12 cellular contexts compared by ENCODE assay signal in genomic region chr2:101327863-101328394, GRCh38. TPM values are rescaled to one million over a fixed set of nuclear protein-coding genes. Genes with fewer than 3 reads are reported as not detected.
A peak's percentile ranks its signal among the peaks of the same experiment; 100 is the strongest.
DNase-seq lines count a peak whose midpoint lies in the region; ATAC-seq, FAIRE-seq and TF ChIP-seq lines count a peak whose summit lies in the region.
"Had no signal": no experiment of that assay in that cellular context is flagged by ENCODE, and none has a peak within 500 bp of the region (broad histone marks: within the 10 kb centered on the region; RNA-seq: fewer than 3 reads in every experiment).

No MANE protein-coding gene starts in this region.

- TF ChIP-seq RAD21 in HCT116 (IDR thresholded peaks at IDR 0.05; ENCODE audit: low read depth) (no peak), K562 (CRISPR knock-in tag; conservative IDR thresholded peaks at IDR 0.05 in 1 of 2, IDR thresholded peaks at IDR 0.05 in 1 of 2) (no peak)

- H3K27ac Mint-ChIP-seq in CD4-positive, alpha-beta T cell = no peak overlapping the region
- H3K27ac Mint-ChIP-seq: activated T-cell treated with anti-CD3 and anti-CD28 coated beads, Interleukin-2, amount 50 U/mL, for 72 hours; nephron had no signal

- H3K36me3 ChIP-seq in HCT116 (ENCODE audit: control insufficient read depth in 1 of 2, insufficient read depth in 2 of 2, low read length in 2 of 2) (no peaks in the 10 kb centered on the region), K562 (ENCODE audit: control insufficient read depth, insufficient read depth, low read length) (no peaks in the 10 kb centered on the region)
- H3K36me3 ChIP-seq: SJSA1 had no signal

- no peaks in the 10 kb centered on the region for H3K9me1 ChIP-seq in K562 (ENCODE audit: control insufficient read depth, insufficient read depth, low read length)

- H2AFZ ChIP-seq in HCT116 (ENCODE audit: low read depth, low read length, poor library complexity, severe bottlenecking) (peak overlapping the region; percentile 68), K562 (ENCODE audit: low read depth, low read length) (peak overlapping the region; percentile 57; the same call in 1 of the 2 replicates)

- RAD21 ChIA-PET in HCT116 (lab: Charles Lee; ENCODE audit: low non-redundant PET in 1 of 2, low total read pairs in 2 of 2, uncharacterized antibody in 2 of 2, unreplicated experiment in 2 of 2) = no interaction called here

- CTCF ChIA-PET in CD4-positive, alpha-beta T cell (lab: Charles Lee) = interaction anchor here (0.8 to 5.5 kb wide), 2 partner anchors 14 to 19 kb away, joined by 3 to 31 read pairs; partner anchors contain the start of gene RNF149
- CTCF ChIA-PET in HCT116 (lab: Charles Lee) = interaction anchor here (0.9 kb wide), 1 partner anchor 14 kb away, joined by 7 read pairs; no protein-coding TSS in a partner anchor
- CTCF ChIA-PET in K562 (lab: Yijun Ruan, JAX; ENCODE audit: low intra/inter-chr PET ratio) = no interaction called here

- TF ChIP-seq EP300 in K562 (IDR thresholded peaks at IDR 0.05; ENCODE audit: low read length) = no peak

- H3K9ac ChIP-seq in HCT116 (ENCODE audit: low read length) (no peak overlapping the region), K562 (ENCODE audit: insufficient read depth in 1 of 2, low read depth in 2 of 2, low read length in 2 of 2) (no peak overlapping the region)

- in situ Hi-C loops in K562 (cut with MboI) = no loop called here

- no peaks in the 10 kb centered on the region for H3K27me3 ChIP-seq in CD4-positive, alpha-beta T cell (ENCODE audit: control insufficient read depth, insufficient read depth, low read length)
- no peaks in the 10 kb centered on the region for H3K27me3 ChIP-seq in HCT116 (ENCODE audit: insufficient read depth, low read length)
- H3K27me3 ChIP-seq in K562 (ENCODE audit: control insufficient read depth in 2 of 2, insufficient read depth in 2 of 2, low read length in 2 of 2) = peaks cover 11 to 26% of the 10 kb centered on the region in 2 experiments
- no peaks in the 10 kb centered on the region for H3K27me3 ChIP-seq in dorsolateral prefrontal cortex
- H3K27me3 ChIP-seq: SJSA1 had no signal

- BruUV-seq in HCT116 (replicated peaks; lab: Mats Ljungman, UMichigan) (no TSS peak), K562 (replicated peaks; lab: Mats Ljungman, UMichigan) (no TSS peak)

- FAIRE-seq in K562 (lab: Jason Lieb, UNC) = no peak

- DNase-seq in CD4-positive, alpha-beta T cell = no peak
- DNase-seq in HCT116 (ENCODE audit: low read depth, low spot score) = peak; percentile 67
- no peak for DNase-seq in K562 (ENCODE audit: extremely low read depth in 1 of 4, low spot score in 3 of 4)
- peak; percentile 82 for DNase-seq in mucosa of gallbladder (ENCODE audit: low spot score)
- DNase-seq in stimulated activated CD4-positive, alpha-beta T cell treated with anti-CD3 and anti-CD28 coated beads, Interleukin-4, amount 100 ng/mL, for 1 hour = no peak
- no peak for DNase-seq in dorsolateral prefrontal cortex
- no peak for DNase-seq in D341Med (ENCODE audit: low spot score)
- DNase-seq: effector CD8-positive, alpha-beta T cell had no signal

- intact Hi-C loops in CD4-positive, alpha-beta T cell (cut with DNase I, micrococcal nuclease) = loop anchor here (1.0 to 2.0 kb wide), 3 partner anchors 15 to 21 kb away; no protein-coding TSS in a partner anchor
- intact Hi-C loops in HCT116 (cut with micrococcal nuclease) = no loop called here
- intact Hi-C loops in K562 (cut with micrococcal nuclease) = no loop called here
- intact Hi-C loops in dorsolateral prefrontal cortex (cut with DNase I) = no loop called here

- peaks cover 21% of the 10 kb centered on the region for H3K4me1 Mint-ChIP-seq in CD4-positive, alpha-beta T cell (ENCODE audit: low read depth)
- H3K4me1 Mint-ChIP-seq: nephron had no signal

- H3K36me3 Mint-ChIP-seq in CD4-positive, alpha-beta T cell (ENCODE audit: low read depth) = no peaks in the 10 kb centered on the region

- H3K9me2 ChIP-seq in HCT116 (ENCODE audit: insufficient read depth) = no peaks in the 10 kb centered on the region

- TF ChIP-seq POLR2A in HCT116 (IDR thresholded peaks at IDR 0.05; ENCODE audit: borderline replicate concordance, extremely low read depth, insufficient read depth, insufficient read length) (no peak), K562 (conservative IDR thresholded peaks at IDR 0.05) (no peak)

- H3K27ac ChIP-seq in CD4-positive, alpha-beta T cell (ENCODE audit: low read depth, low read length) = peak overlapping the region; percentile 51
- no peak overlapping the region for H3K27ac ChIP-seq in HCT116 (ENCODE audit: low read depth, low read length)
- H3K27ac ChIP-seq in K562 (ENCODE audit: extremely low read depth, low read depth, low read length) = no peak overlapping the region
- H3K27ac ChIP-seq in dorsolateral prefrontal cortex = peak overlapping the region in 9 of 59 donors; percentile 0 to 46 (median 29)
- H3K27ac ChIP-seq: SJSA1 had no signal

- H3K9me3 ChIP-seq in CD4-positive, alpha-beta T cell (ENCODE audit: control insufficient read depth, low read length) = no peaks in the 10 kb centered on the region
- H3K9me3 ChIP-seq in HCT116 (ENCODE audit: control insufficient read depth in 1 of 2, insufficient read depth in 1 of 2, low read depth in 1 of 2, low read length in 2 of 2) = peaks cover 0 to 7% of the 10 kb centered on the region in 2 experiments; a peak in 2 of 4 replicates
- peaks cover 4% of the 10 kb centered on the region; the same call in 1 of the 2 replicates for H3K9me3 ChIP-seq in K562 (replicated peaks; ENCODE audit: control insufficient read depth, insufficient read depth, low read depth, low read length)

- no peak for ATAC-seq in CD4-positive, alpha-beta T cell (ENCODE audit: poor library complexity)
- peak; percentile 53 for ATAC-seq in HCT116
- no peak for ATAC-seq in K562
- no peak for ATAC-seq in GM21825 (IDR thresholded peaks at IDR 0.05; ENCODE audit: unreplicated experiment)

- POLR2A ChIA-PET in CD4-positive, alpha-beta T cell (lab: Charles Lee) = interaction anchor here (0.7 to 4.9 kb wide), 21 partner anchors 12 to 389 kb away, joined by 3 to 79 read pairs (median 4); partner anchors contain the start of genes CNOT11, CREG2, RNF149 and RPL31
- POLR2A ChIA-PET in HCT116 (lab: Charles Lee) = interaction anchor here (1.1 kb wide), 1 partner anchor 19 kb away, joined by 4 read pairs; the partner anchor contains the start of gene RNF149
- POLR2A ChIA-PET in K562 (lab: Yijun Ruan, JAX) = no interaction called here

- H3K4me2 ChIP-seq in HCT116 (ENCODE audit: low read length) (peak overlapping the region; percentile 50), K562 (ENCODE audit: insufficient read depth, low read length) (0 out of 2 replicates have a peak overlapping the region, but pooled peaks have one; percentile 1)

- no peaks in the 10 kb centered on the region for H3K9me3 Mint-ChIP-seq in CD4-positive, alpha-beta T cell
- H3K9me3 Mint-ChIP-seq: activated T-cell treated with anti-CD3 and anti-CD28 coated beads, Interleukin-2, amount 50 U/mL, for 72 hours had no signal

- H4K20me1 ChIP-seq in HCT116 (ENCODE audit: insufficient read depth) (no peaks in the 10 kb centered on the region), K562 (replicated peaks; ENCODE audit: control insufficient read depth, insufficient read depth, low read length) (no peaks in the 10 kb centered on the region)

- no peak for TF ChIP-seq CTCF in CD4-positive, alpha-beta T cell (IDR thresholded peaks at IDR 0.05)
- no peak for TF ChIP-seq CTCF in HCT116 (IDR thresholded peaks at IDR 0.05 in 2 of 3, conservative IDR thresholded peaks at IDR 0.05 in 1 of 3; ENCODE audit: borderline replicate concordance in 1 of 3, insufficient read depth in 1 of 3, low read depth in 2 of 3, low read length in 2 of 3)
- TF ChIP-seq CTCF in K562 (IDR thresholded peaks at IDR 0.05 in 2 of 3, conservative IDR thresholded peaks at IDR 0.05 in 1 of 3; ENCODE audit: insufficient read depth in 2 of 3, low read depth in 1 of 3, low read length in 3 of 3) = no peak
- TF ChIP-seq CTCF in dorsolateral prefrontal cortex (IDR thresholded peaks at IDR 0.05 in 54 of 56, conservative IDR thresholded peaks at IDR 0.05 in 2 of 56; ENCODE audit: low read depth in 1 of 56, partially characterized antibody in 56 of 56) = no peak

- no peaks in the 10 kb centered on the region for H3K79me2 ChIP-seq in HCT116 (ENCODE audit: insufficient read depth, low read length)
- H3K79me2 ChIP-seq in K562 (ENCODE audit: control insufficient read depth, insufficient read depth, low read length) = no peaks in the 10 kb centered on the region

- no peaks in the 10 kb centered on the region for H3K27me3 Mint-ChIP-seq in CD4-positive, alpha-beta T cell

- no peak overlapping the region for H3K4me3 Mint-ChIP-seq in CD4-positive, alpha-beta T cell
- H3K4me3 Mint-ChIP-seq: activated T-cell treated with anti-CD3 and anti-CD28 coated beads, Interleukin-2, amount 50 U/mL, for 72 hours; nephron had no signal

- 0 out of 4 replicates have a peak overlapping the region, but pooled peaks of 1 of the 2 experiments have one; percentile 2 for H3K4me3 ChIP-seq in HCT116 (replicated peaks in 1 of 2; ENCODE audit: low read depth in 1 of 2, low read length in 2 of 2)
- no peak overlapping the region for H3K4me3 ChIP-seq in K562
- H3K4me3 ChIP-seq in dorsolateral prefrontal cortex = no peak overlapping the region
- H3K4me3 ChIP-seq: SJSA1 had no signal

- 0% methylated on average over 5 of the region's 5 CpGs for WGBS in K562 (ENCODE audit: insufficient coverage, low coverage, missing lambda C conversion rate)

- H3K4me1 ChIP-seq in HCT116 (ENCODE audit: control insufficient read depth in 1 of 2, insufficient read depth in 2 of 2, low read length in 2 of 2) (peaks cover 11 to 18% of the 10 kb centered on the region in 2 experiments; a peak in 3 of 4 replicates), K562 (replicated peaks in 1 of 2; ENCODE audit: control insufficient read depth in 2 of 2, insufficient read depth in 2 of 2, low read length in 2 of 2) (no peaks in the 10 kb centered on the region; a peak in 1 of 5 replicates)

RNA-seq across cellular contexts. Expression of gene RNF149, which starts 19.4 kb away (rescaled TPM):
- 100 to 1,000 TPM; 139 to 150 TPM for total RNA-seq in CD4-positive, alpha-beta T cell
- total RNA-seq in HCT116 (2021; ENCODE audit: unreplicated experiment) (40.2 TPM), K562 (2014; rRNA removed) (24.1 and 25.3 TPM in 2 replicates), K562 (2014; rRNA removed; fragmentation: Illumina TruSeq; extraction: Trizol) (31.5 and 36.1 TPM in 2 replicates), K562 (2015; rRNA removed; fragmentation: Illumina TruSeq; extraction: Trizol) (23.3 and 28.3 TPM in 2 replicates), K562 (2021) (21.8 and 22.8 TPM in 2 replicates), mucosa of gallbladder (54.9 TPM), dorsolateral prefrontal cortex (10 to 100 TPM; 30.6 to 66.5 (median 47.5) TPM)
- 17.1 and 20.1 TPM in 2 replicates for polyA plus RNA-seq in HCT116 (2012)
- total RNA-seq in K562 (2011; cell fraction: chromatin; rRNA removed; ENCODE audit: low replicate concordance) = 82.0 and 197 TPM in 2 replicates
- total RNA-seq in K562 (2011; cell fraction: nucleolus; rRNA removed) = 55.7 and 63.3 TPM in 2 replicates
- total RNA-seq in K562 (2011; cell fraction: nucleoplasm; rRNA removed) = 101 and 175 TPM in 2 replicates
- polyA plus RNA-seq in K562 (2011; rRNA removed) (27.2 and 28.4 TPM in 2 replicates), K562 (2014; fragmentation: Illumina TruSeq; extraction: Trizol) (17.7 and 21.3 TPM in 2 replicates), K562 (2014; fragmentation: Nextera tagmentation; extraction: Ambion mirVana) (1 to 10 TPM; 9.0 to 9.5 TPM), K562 (2014; rRNA removed) (21.0 and 23.3 TPM in 2 replicates)
- 8.5 and 12.5 TPM in 2 replicates for polyA plus RNA-seq in K562 (2011; cell fraction: cytosol; rRNA removed)
- 34.9 and 38.9 TPM in 2 replicates for polyA plus RNA-seq in K562 (2011; cell fraction: nucleus; rRNA removed)
- polyA plus RNA-seq in K562 (2012) = 12.4 and 17.9 TPM in 2 replicates
- polyA minus RNA-seq in K562 (2011; rRNA and poly(A)+ RNA removed) = 31.2 and 33.4 TPM in 2 replicates
- polyA minus RNA-seq in K562 (2011; cell fraction: cytosol; rRNA and poly(A)+ RNA removed) = 11.4 and 13.9 TPM in 2 replicates
- 25.7 and 42.1 TPM in 2 replicates for polyA minus RNA-seq in K562 (2011; cell fraction: nucleus; rRNA and poly(A)+ RNA removed)

RNA-seq across cellular contexts. Expression of gene CREG2, which starts 59.4 kb away (rescaled TPM):
- total RNA-seq in CD4-positive, alpha-beta T cell = under 1 TPM in 1 of 2 experiments, not detected in 1; 0.03 TPM
- 0.12 TPM for total RNA-seq in HCT116 (2021; ENCODE audit: unreplicated experiment)
- 0.16 and 0.29 TPM in 2 replicates for polyA plus RNA-seq in HCT116 (2012)
- total RNA-seq in K562 (2011; cell fraction: chromatin; rRNA removed; ENCODE audit: low replicate concordance) = not detected in 2 replicates
- total RNA-seq in K562 (2011; cell fraction: nucleolus; rRNA removed) = not detected in 2 replicates
- total RNA-seq in K562 (2011; cell fraction: nucleoplasm; rRNA removed) = not detected in 2 replicates
- not detected in 2 replicates for total RNA-seq in K562 (2014; rRNA removed)
- not detected in 2 replicates for total RNA-seq in K562 (2014; rRNA removed; fragmentation: Illumina TruSeq; extraction: Trizol)
- not detected in 2 replicates for total RNA-seq in K562 (2015; rRNA removed; fragmentation: Illumina TruSeq; extraction: Trizol)
- not detected in 2 replicates for total RNA-seq in K562 (2021)
- polyA plus RNA-seq in K562 (2011; rRNA removed) = not detected in 2 replicates
- not detected in 2 replicates for polyA plus RNA-seq in K562 (2011; cell fraction: cytosol; rRNA removed)
- not detected in 2 replicates for polyA plus RNA-seq in K562 (2011; cell fraction: nucleus; rRNA removed)
- polyA plus RNA-seq in K562 (2012) = not detected in 2 replicates
- polyA plus RNA-seq in K562 (2014; fragmentation: Illumina TruSeq; extraction: Trizol) = not detected in 2 replicates
- not detected for polyA plus RNA-seq in K562 (2014; fragmentation: Nextera tagmentation; extraction: Ambion mirVana)
- polyA plus RNA-seq in K562 (2014; rRNA removed) = not detected in 2 replicates
- polyA minus RNA-seq in K562 (2011; rRNA and poly(A)+ RNA removed) = not detected in 2 replicates
- not detected in 2 replicates for polyA minus RNA-seq in K562 (2011; cell fraction: cytosol; rRNA and poly(A)+ RNA removed)
- polyA minus RNA-seq in K562 (2011; cell fraction: nucleus; rRNA and poly(A)+ RNA removed) = 0.13 TPM in 1 of 2 replicates, not detected in the other
- total RNA-seq in mucosa of gallbladder = 0.26 TPM
- 100 to 1,000 TPM in 89 of 120 experiments, 10 to 100 TPM in 31; 31.8 to 189 (median 122) TPM for total RNA-seq in dorsolateral prefrontal cortex
- total RNA-seq: activated T-cell treated with anti-CD3 and anti-CD28 coated beads, Interleukin-2, amount 50 U/mL, for 72 hours; SJSA1 had no signal

Comparison
In these comparisons a context has a peak if more than half of its experiments do, and no peak if none do; other contexts are left out.
1. DNase-seq: peak in HCT116 (single experiment) and mucosa of gallbladder (single experiment); none in CD4-positive, alpha-beta T cell (0 of 10), K562 (0 of 4), stimulated activated CD4-positive, alpha-beta T cell treated with anti-CD3 and anti-CD28 coated beads, Interleukin-4, amount 100 ng/mL, for 1 hour (single experiment), dorsolateral prefrontal cortex (0 of 10) and D341Med (single experiment).
2. RNA of gene CREG2, which starts 59.4 kb away (total RNA-seq): 31.8 to 189 TPM in dorsolateral prefrontal cortex; 0.26 TPM in mucosa of gallbladder (single experiment), 0.12 TPM in HCT116 (single experiment), 0.03 TPM in CD4-positive, alpha-beta T cell and not detected in K562; every median in the first group is over 10 times any median in the second.
3. intact Hi-C loops: an anchor here in CD4-positive, alpha-beta T cell (1.0 to 2.0 kb wide); none called in HCT116, K562 and dorsolateral prefrontal cortex.